Comparison of ENCODE assay signal across 17 cellular contexts in genomic region chr1:115214098-115214497, GRCh38.
"Had no signal": no experiment of that assay in that cellular context is flagged by ENCODE, and none has a peak within 500 bp of the region (broad histone marks: within the 10 kb centered on the region; RNA-seq: fewer than 3 reads in every experiment).

No MANE protein-coding gene starts in this region.

- DNase-seq: cerebellar nuclear complex; effector memory CD8-positive, alpha-beta T cell; esophagus squamous epithelium; foreskin fibroblast; head of caudate nucleus; islet precursor cell; mesendoderm; naive thymus-derived CD8-positive, alpha-beta T cell; posterior cingulate gyrus; stimulated activated naive CD4-positive, alpha-beta T cell treated with Interleukin-2 at 50 U/mL for 16 hours had no signal

- H3K9me3 ChIP-seq: esophagus squamous epithelium, neutrophil had no signal

- H3K9me3 Mint-ChIP-seq: dendritic cell treated with granulocyte-macrophage colony-stimulating factor and Interleukin-4, amounts not matched to agents 40 ng/mL and 50 ng/mL, for 4 days; effector memory CD8-positive, alpha-beta T cell; naive thymus-derived CD8-positive, alpha-beta T cell; type B pancreatic cell had no signal

- H3K4me3 ChIP-seq: esophagus squamous epithelium had no signal

- H3K27me3 Mint-ChIP-seq: dendritic cell treated with granulocyte-macrophage colony-stimulating factor and Interleukin-4, amounts not matched to agents 40 ng/mL and 50 ng/mL, for 4 days had no signal

- H3K4me3 Mint-ChIP-seq: dendritic cell treated with granulocyte-macrophage colony-stimulating factor and Interleukin-4, amounts not matched to agents 40 ng/mL and 50 ng/mL, for 4 days; effector memory CD8-positive, alpha-beta T cell; naive thymus-derived CD8-positive, alpha-beta T cell; type B pancreatic cell had no signal

- H3K27me3 ChIP-seq: esophagus squamous epithelium, neutrophil had no signal

- H3K27ac ChIP-seq: epithelial cell of prostate, esophagus squamous epithelium, neutrophil had no signal

- H3K36me3 ChIP-seq: esophagus squamous epithelium, neutrophil had no signal

- ATAC-seq: effector memory CD8-positive, alpha-beta T cell; naive thymus-derived CD8-positive, alpha-beta T cell; sciatic nerve had no signal

- H3K27ac Mint-ChIP-seq: dendritic cell treated with granulocyte-macrophage colony-stimulating factor and Interleukin-4, amounts not matched to agents 40 ng/mL and 50 ng/mL, for 4 days; effector memory CD8-positive, alpha-beta T cell; naive thymus-derived CD8-positive, alpha-beta T cell; type B pancreatic cell had no signal

- H3K4me1 Mint-ChIP-seq: naive thymus-derived CD8-positive, alpha-beta T cell had no signal

- H3K36me3 Mint-ChIP-seq: naive thymus-derived CD8-positive, alpha-beta T cell; type B pancreatic cell had no signal

- H3K4me1 ChIP-seq: esophagus squamous epithelium had no signal

- FAIRE-seq: colon, urothelium cell line had no signal
